29 cellular contexts compared by ENCODE assay signal in the genomic region with DNA sequence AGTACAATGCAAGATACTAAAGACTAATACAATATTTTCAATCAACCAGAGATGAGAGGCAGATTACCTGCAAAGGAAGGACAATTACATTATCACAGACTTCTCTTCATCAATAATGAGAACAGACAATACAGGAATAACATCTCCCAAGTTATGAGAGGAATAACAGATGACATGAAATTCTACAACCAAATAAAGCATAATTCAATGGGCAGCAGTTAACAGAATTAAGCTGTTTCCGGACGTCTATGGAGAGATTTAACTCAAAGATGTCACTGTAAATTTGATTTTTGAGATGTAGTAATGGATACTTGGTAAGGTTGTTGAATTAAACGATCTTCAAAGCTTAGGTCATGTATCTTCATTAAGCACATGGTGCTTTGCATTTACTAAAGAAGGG.
"Had no signal": no experiment of that assay in that cellular context is flagged by ENCODE, and none has a peak within 500 bp of the region (broad histone marks: within the 10 kb centered on the region; RNA-seq: fewer than 3 reads in every experiment).

No MANE protein-coding gene starts in this region.

- H3K4me1 ChIP-seq: body of pancreas, esophagus muscularis mucosa, foreskin keratinocyte, heart left ventricle, right atrium auricular region, suprapubic skin, tibial artery, upper lobe of right lung had no signal

- H3K27ac ChIP-seq: body of pancreas, esophagus muscularis mucosa, foreskin keratinocyte, heart left ventricle, right atrium auricular region, suprapubic skin, tibial artery, upper lobe of right lung had no signal

- H3K36me3 Mint-ChIP-seq: activated naive CD4-positive, alpha-beta T cell treated with anti-CD3 and anti-CD28 coated beads, Interleukin-2, amount 50 U/mL, for 72 hours; immature natural killer cell; mesothelial cell of epicardium had no signal

- H3K27me3 ChIP-seq: body of pancreas, esophagus muscularis mucosa, foreskin keratinocyte, heart left ventricle, right atrium auricular region, suprapubic skin, tibial artery, upper lobe of right lung had no signal

- H3K4me3 Mint-ChIP-seq: activated CD8-positive, alpha-beta T cell treated with anti-CD3 and anti-CD28 coated beads for 36 hours; immature natural killer cell; mesothelial cell of epicardium; naive thymus-derived CD4-positive, alpha-beta T cell; neural crest cell had no signal

- DNase-seq: activated CD4-positive, alpha-beta T cell treated with anti-CD3 and anti-CD28 coated beads, Interleukin-2, amount 50 U/mL, for 1 hour; activated CD4-positive, CD25-positive, alpha-beta regulatory T cell treated with anti-CD3 and anti-CD28 coated beads, Interleukin-2, amount 50 U/mL, for 72 hours; activated CD8-positive, alpha-beta T cell treated with anti-CD3 and anti-CD28 coated beads for 36 hours; activated T-cell treated with anti-CD3 and anti-CD28 coated beads, Interleukin-2, amount 50 U/mL, for 48 hours; anterior cingulate cortex; body of pancreas; dermis blood vessel endothelial cell; effector CD4-positive, alpha-beta T cell; foreskin keratinocyte; heart left ventricle; hypothalamus; immature natural killer cell; kidney; left colon; naive thymus-derived CD4-positive, alpha-beta T cell; occipital lobe; stimulated activated CD4-positive, alpha-beta T cell treated with anti-CD3 and anti-CD28 coated beads, Interleukin-15, amount 100 ng/mL, for 24 hours; stimulated activated CD4-positive, alpha-beta T cell treated with anti-CD3 and anti-CD28 coated beads, Interleukin-2, amount 100 ng/mL, for 24 hours; stimulated activated naive CD4-positive, alpha-beta T cell; T-helper 9 cell; tibial artery; upper lobe of right lung had no signal

- H3K27me3 Mint-ChIP-seq: activated CD8-positive, alpha-beta T cell treated with anti-CD3 and anti-CD28 coated beads for 36 hours; naive thymus-derived CD4-positive, alpha-beta T cell had no signal

- H3K4me3 ChIP-seq: body of pancreas, esophagus muscularis mucosa, heart left ventricle, right atrium auricular region, suprapubic skin, tibial artery, upper lobe of right lung had no signal

- H3K27ac Mint-ChIP-seq: activated CD8-positive, alpha-beta T cell treated with anti-CD3 and anti-CD28 coated beads for 36 hours; activated naive CD4-positive, alpha-beta T cell treated with anti-CD3 and anti-CD28 coated beads, Interleukin-2, amount 50 U/mL, for 72 hours; activated T-helper 2 cell treated with anti-CD3 and anti-CD28 coated beads, Interferon-gamma antibody, Interleukin-2, Interleukin-4, amounts not matched to agents 10 μg/mL and 5 μg/mL and 100 μg/mL, durations not matched to agents 14 hours and 24 hours and 36 hours; mesothelial cell of epicardium had no signal

- H3K9me3 Mint-ChIP-seq: activated T-helper 2 cell treated with anti-CD3 and anti-CD28 coated beads, Interferon-gamma antibody, Interleukin-2, Interleukin-4, amounts not matched to agents 10 μg/mL and 5 μg/mL and 100 μg/mL, durations not matched to agents 14 hours and 24 hours and 36 hours; immature natural killer cell; mesothelial cell of epicardium had no signal

- H3K36me3 ChIP-seq: esophagus muscularis mucosa, heart left ventricle, right atrium auricular region, suprapubic skin, tibial artery, upper lobe of right lung had no signal

- H3K4me1 Mint-ChIP-seq: mesothelial cell of epicardium had no signal

- H3K9me3 ChIP-seq: body of pancreas, esophagus muscularis mucosa, heart left ventricle, right atrium auricular region, suprapubic skin, tibial artery, upper lobe of right lung had no signal
